ENCODE assay signal across 1 cellular context in genomic region chr9:96449844-96450612, GRCh38.
TF ChIP-seq lines count a peak whose summit lies in the region.

Gene HABP4, plus strand, starts transcription at chr9:96450169. Its CDS starts 111 bp downstream, at chr9:96450280.

TF ChIP-seq in HepG2, 621 proteins besides CTCF, POLR2A, EP300 and RAD21 (continued from another document and continues in another):
- TF ChIP-seq AKAP8 (CRISPR knock-in tag; IDR thresholded peaks at IDR 0.05) (no peak), ZFP90 (CRISPR knock-in tag; IDR thresholded peaks at IDR 0.05; ENCODE audit: borderline replicate concordance) (no peak), STAG1 (CRISPR knock-in tag; IDR thresholded peaks at IDR 0.05) (no peak; the same call in 1 of the 2 replicates), TMF1 (CRISPR knock-in tag; IDR thresholded peaks at IDR 0.05; ENCODE audit: low read depth) (no peak), IRF9 (CRISPR knock-in tag; IDR thresholded peaks at IDR 0.05; ENCODE audit: borderline replicate concordance) (0 out of 2 replicates have a peak, but pooled peaks have one; percentile 3), ZSCAN9 (CRISPR knock-in tag; IDR thresholded peaks at IDR 0.05; ENCODE audit: borderline replicate concordance) (0 out of 2 replicates have a peak, but pooled peaks have one; percentile 21), ATM (IDR thresholded peaks at IDR 0.05; ENCODE audit: borderline replicate concordance) (no peak), DRAP1 (CRISPR knock-in tag; IDR thresholded peaks at IDR 0.05) (peak; percentile 50; the same call in 1 of the 2 replicates), ZNF337 (CRISPR knock-in tag; IDR thresholded peaks at IDR 0.05; ENCODE audit: borderline replicate concordance, low read depth) (no peak), ZNF691 (CRISPR knock-in tag; IDR thresholded peaks at IDR 0.05; ENCODE audit: borderline replicate concordance, low read depth) (no peak), MTERF4 (CRISPR knock-in tag; IDR thresholded peaks at IDR 0.05) (0 out of 2 replicates have a peak, but pooled peaks have one; percentile 49), RBM22 (optimal IDR thresholded peaks at IDR 0.05; ENCODE audit: low read length) (no peak), TFDP1 (CRISPR knock-in tag; IDR thresholded peaks at IDR 0.05; ENCODE audit: borderline replicate concordance) (no peak), NCOA1 (CRISPR knock-in tag; IDR thresholded peaks at IDR 0.05) (no peak), KLF12 (CRISPR knock-in tag; IDR thresholded peaks at IDR 0.05; ENCODE audit: borderline replicate concordance) (no peak), ZNF800 (CRISPR knock-in tag; IDR thresholded peaks at IDR 0.05) (peak; percentile 17; the same call in 1 of the 2 replicates), ZNF530 (CRISPR knock-in tag; IDR thresholded peaks at IDR 0.05; ENCODE audit: low read depth) (no peak), ZNF737 (CRISPR knock-in tag; IDR thresholded peaks at IDR 0.05; ENCODE audit: borderline replicate concordance) (no peak), FOXM1 (CRISPR knock-in tag; IDR thresholded peaks at IDR 0.05) (no peak), NFIC (IDR thresholded peaks at IDR 0.05; ENCODE audit: low read length) (no peak), ZNF44 (CRISPR knock-in tag; IDR thresholded peaks at IDR 0.05) (no peak), NFYC (CRISPR knock-in tag; IDR thresholded peaks at IDR 0.05) (peak; percentile 82), ARID4A (CRISPR knock-in tag; IDR thresholded peaks at IDR 0.05; ENCODE audit: borderline replicate concordance) (no peak; the same call in 1 of the 2 replicates), TCF7 (IDR thresholded peaks at IDR 0.05; ENCODE audit: low read depth) (peak; percentile 49; the same call in 1 of the 2 replicates), ZNF274 (CRISPR knock-in tag; IDR thresholded peaks at IDR 0.05) (no peak), MYPOP (CRISPR knock-in tag; IDR thresholded peaks at IDR 0.05) (no peak), ZNF513 (CRISPR knock-in tag; conservative IDR thresholded peaks at IDR 0.05) (no peak), SNAPC4 (CRISPR knock-in tag; IDR thresholded peaks at IDR 0.05) (no peak), E2F2 (CRISPR knock-in tag; IDR thresholded peaks at IDR 0.05; ENCODE audit: borderline replicate concordance) (no peak), MAZ (IDR thresholded peaks at IDR 0.05; ENCODE audit: borderline replicate concordance, low read depth, low read length) (peak; percentile 54; the same call in 1 of the 2 replicates), MAZ (CRISPR knock-in tag; IDR thresholded peaks at IDR 0.05; ENCODE audit: low read depth) (peak; percentile 37; the same call in 1 of the 2 replicates), ZNF430 (CRISPR knock-in tag; IDR thresholded peaks at IDR 0.05) (no peak)
